In the genomic region with DNA sequence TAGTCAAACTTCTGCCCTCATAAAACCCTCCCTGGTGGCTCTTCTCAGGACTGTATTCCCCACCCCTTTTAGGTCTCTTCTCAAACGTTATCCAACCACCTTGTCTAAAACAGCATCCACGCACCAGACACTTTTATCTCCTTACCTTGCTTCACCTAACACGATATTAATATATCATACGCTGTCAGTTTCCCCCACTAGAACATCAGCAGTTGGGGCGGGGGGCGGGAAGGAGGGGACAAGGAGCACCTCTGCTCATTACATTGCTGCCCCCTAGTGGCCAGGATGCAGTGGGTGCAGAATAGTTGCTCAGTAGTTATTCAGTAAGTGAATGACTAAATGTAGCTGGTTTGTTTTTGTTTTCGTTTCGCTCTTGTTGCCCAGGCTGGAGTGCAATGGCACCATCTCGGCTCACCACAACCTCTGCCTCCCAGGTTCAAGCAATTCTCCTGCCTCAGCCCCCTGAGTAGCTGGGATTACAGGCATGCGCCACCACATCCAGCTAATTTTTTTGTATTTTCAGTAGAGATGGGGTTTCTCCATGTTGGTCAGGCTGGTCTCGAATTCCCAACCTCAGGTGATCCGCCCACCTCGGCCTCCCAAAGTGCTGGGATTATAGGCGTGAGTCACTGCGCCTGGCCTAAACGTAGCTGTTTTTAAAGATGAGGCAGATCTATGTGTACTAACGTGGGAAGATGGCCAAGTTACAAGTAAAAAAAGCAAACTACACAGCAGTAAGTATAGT, we compare ENCODE assay signal across 9 cellular contexts. TPM values are rescaled to one million over a fixed set of nuclear protein-coding genes. Genes with fewer than 3 reads are reported as not detected.
DNase-seq lines count a peak whose midpoint lies in the region; FAIRE-seq and TF ChIP-seq lines count a peak whose summit lies in the region.
"Not testable (repeated sequence)": the region's sequence is repeated elsewhere in the genome, so short reads cannot be mapped to it uniquely, and the experiment has no call there.
"Had no signal": no experiment of that assay in that cellular context is flagged by ENCODE, and none has a peak within 500 bp of the region (broad histone marks: within the 10 kb centered on the region; RNA-seq: fewer than 3 reads in every experiment).

No MANE protein-coding gene starts in this region.

- not testable (repeated sequence) for H3K27me3 Mint-ChIP-seq in activated CD4-positive, alpha-beta memory T cell treated with anti-CD3 and anti-CD28 coated beads, Interleukin-2, amount 10 ng/mL, durations not matched to agents 7 days and 5 days

- TF ChIP-seq CTCF in OCI-LY1 (IDR thresholded peaks at IDR 0.05; ENCODE audit: low read length): peak; percentile 90

- not testable (repeated sequence) for H3K27me3 ChIP-seq in OCI-LY1 (ENCODE audit: insufficient read depth, low read length)

- not testable (repeated sequence) for H3K9me3 Mint-ChIP-seq in activated CD4-positive, alpha-beta memory T cell treated with anti-CD3 and anti-CD28 coated beads, Interleukin-2, amount 10 ng/mL, durations not matched to agents 7 days and 5 days

- H3K79me2 ChIP-seq in OCI-LY1 (ENCODE audit: insufficient read depth, low read length): not testable (repeated sequence)

- not testable (repeated sequence) for H3K27ac ChIP-seq in OCI-LY1 (ENCODE audit: low read depth, low read length, poor library complexity, severe bottlenecking)

- CTCF ChIA-PET in activated CD4-positive, alpha-beta memory T cell treated with anti-CD3 and anti-CD28 coated beads, Interleukin-2, amount 10 ng/mL, durations not matched to agents 7 days and 5 days (lab: Charles Lee): interaction anchor here (0.5 to 1.6 kb wide), 39 partner anchors 9 to 440 kb away, joined by 3 to 32 read pairs (median 4); a partner anchor contains a TSS

- H3K9me2 ChIP-seq in OCI-LY1 (ENCODE audit: low read depth, low read length): not testable (repeated sequence)

- H3K4me1 ChIP-seq in OCI-LY1 (ENCODE audit: insufficient read depth, low read length, severe bottlenecking): not testable (repeated sequence)

- H3K9ac ChIP-seq in OCI-LY1 (ENCODE audit: low read length): not testable (repeated sequence)

- H4K20me1 ChIP-seq in OCI-LY1 (ENCODE audit: insufficient read depth, low read length): not testable (repeated sequence)

- H3K4me2 ChIP-seq in OCI-LY1 (ENCODE audit: low read length): peak overlapping the region; percentile 43

- not testable (repeated sequence) for H2AFZ ChIP-seq in OCI-LY1 (ENCODE audit: low read length)

- H3K9me3 ChIP-seq in OCI-LY1 (ENCODE audit: low read length): not testable (repeated sequence)

- peak overlapping the region; percentile 31 for H3K4me3 ChIP-seq in OCI-LY1 (ENCODE audit: low read depth, low read length, poor library complexity, severe bottlenecking)
- H3K4me3 ChIP-seq in skeletal muscle cell (ENCODE audit: low read depth, low read length): not testable (repeated sequence)

- H3K4me1 Mint-ChIP-seq in activated CD4-positive, alpha-beta memory T cell treated with anti-CD3 and anti-CD28 coated beads, Interleukin-2, amount 10 ng/mL, durations not matched to agents 7 days and 5 days: not testable (repeated sequence)

- not testable (repeated sequence) for H3K27ac Mint-ChIP-seq in activated CD4-positive, alpha-beta memory T cell treated with anti-CD3 and anti-CD28 coated beads, Interleukin-2, amount 10 ng/mL, durations not matched to agents 7 days and 5 days

- DNase-seq in GM04503 (ENCODE audit: low read depth) (peak; percentile 29), LHCN-M2 (ENCODE audit: low read depth) (peak; percentile 65), cerebellar cortex (ENCODE audit: low spot score) (peak; percentile 81), iPS-NIHi11 (ENCODE audit: low spot score) (peak; percentile 85), skeletal muscle cell (ENCODE audit: low read depth) (peak; percentile 24), urothelium cell line (ENCODE audit: low spot score) (peak; percentile 85)
- DNase-seq in activated CD4-positive, alpha-beta memory T cell treated with anti-CD3 and anti-CD28 coated beads, Interleukin-2, amount 10 ng/mL, durations not matched to agents 7 days and 5 days: peak; percentile 73

- H3K36me3 Mint-ChIP-seq in activated CD4-positive, alpha-beta memory T cell treated with anti-CD3 and anti-CD28 coated beads, Interleukin-2, amount 10 ng/mL, durations not matched to agents 7 days and 5 days (ENCODE audit: low read depth): not testable (repeated sequence)

- POLR2A ChIA-PET in activated CD4-positive, alpha-beta memory T cell treated with anti-CD3 and anti-CD28 coated beads, Interleukin-2, amount 10 ng/mL, durations not matched to agents 7 days and 5 days (lab: Charles Lee): not testable (repeated sequence)

- H3K36me3 ChIP-seq in OCI-LY1 (ENCODE audit: insufficient read depth, low read length): not testable (repeated sequence)

- peak overlapping the region; percentile 28 for H3K4me3 Mint-ChIP-seq in activated CD4-positive, alpha-beta memory T cell treated with anti-CD3 and anti-CD28 coated beads, Interleukin-2, amount 10 ng/mL, durations not matched to agents 7 days and 5 days

- FAIRE-seq in urothelium cell line (lab: Jason Lieb, UNC): peak; percentile 63

- not testable (repeated sequence) for H3F3A ChIP-seq in OCI-LY1 (ENCODE audit: insufficient read depth, low read length)

RNA-seq across cellular contexts. Expression of a gene that starts 35.2 kb away (rescaled TPM):
- total RNA-seq in LHCN-M2 (2014; rRNA removed): 0.06 TPM in 2 replicates
- 0.06 TPM for polyA plus RNA-seq in LHCN-M2 (2012)
- total RNA-seq in activated CD4-positive, alpha-beta memory T cell treated with anti-CD3 and anti-CD28 coated beads, Interleukin-2, amount 10 ng/mL, durations not matched to agents 7 days and 5 days: under 1 TPM; 0.38 to 0.68 TPM

RNA-seq across cellular contexts. Expression of a gene that starts 40.8 kb away (rescaled TPM):
- total RNA-seq in LHCN-M2 (2014; rRNA removed): 0.19 and 0.40 TPM in 2 replicates
- polyA plus RNA-seq in LHCN-M2 (2012): 0.92 TPM
- 1 to 10 TPM; 1.2 to 1.9 TPM for total RNA-seq in activated CD4-positive, alpha-beta memory T cell treated with anti-CD3 and anti-CD28 coated beads, Interleukin-2, amount 10 ng/mL, durations not matched to agents 7 days and 5 days
- total RNA-seq: subcutaneous adipose tissue had no signal

RNA-seq across cellular contexts. Expression of a gene that starts 41.2 kb away (rescaled TPM):
- total RNA-seq in LHCN-M2 (2014; rRNA removed): 23.3 and 26.2 TPM in 2 replicates
- polyA plus RNA-seq in LHCN-M2 (2012): 10.9 TPM
- total RNA-seq in activated CD4-positive, alpha-beta memory T cell treated with anti-CD3 and anti-CD28 coated beads, Interleukin-2, amount 10 ng/mL, durations not matched to agents 7 days and 5 days: 10 to 100 TPM; 14.3 to 14.5 TPM

Comparison
In these comparisons a context has a peak if more than half of its experiments do, and no peak if none do; other contexts are left out.
1. DNase-seq: peak in every context shown above with its lines; median percentile 85 in iPS-NIHi11; 85 in urothelium cell line; 81 in cerebellar cortex; 73 in activated CD4-positive, alpha-beta memory T cell treated with anti-CD3 and anti-CD28 coated beads, Interleukin-2, amount 10 ng/mL, durations not matched to agents 7 days and 5 days; 65 in LHCN-M2; 29 in GM04503; 24 in skeletal muscle cell.